26 cellular contexts compared by ENCODE assay signal in the genomic region with DNA sequence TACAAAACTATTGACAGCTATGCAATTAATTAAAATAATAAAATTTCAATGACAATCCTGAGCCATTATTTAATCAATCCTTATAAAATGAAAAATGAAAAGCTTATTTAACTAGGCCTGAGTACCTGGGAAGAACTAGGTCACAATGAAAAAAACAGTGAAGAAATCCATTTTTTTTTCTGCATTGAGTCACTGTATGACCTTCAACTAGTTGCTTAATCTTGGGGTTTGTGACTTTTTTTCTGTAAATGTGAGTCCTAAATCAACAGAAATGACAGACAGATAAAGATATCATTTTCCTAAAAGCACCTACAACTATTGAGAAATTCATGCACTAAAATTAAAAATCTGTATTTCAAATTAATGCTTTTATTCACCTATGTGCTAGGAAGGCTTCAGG.
A peak's percentile ranks its signal among the peaks of the same experiment; 100 is the strongest.
DNase-seq lines count a peak whose midpoint lies in the region; ATAC-seq, FAIRE-seq and TF ChIP-seq lines count a peak whose summit lies in the region.
"Had no signal": no experiment of that assay in that cellular context is flagged by ENCODE, and none has a peak within 500 bp of the region (broad histone marks: within the 10 kb centered on the region; RNA-seq: fewer than 3 reads in every experiment).

No MANE protein-coding gene starts in this region.

- no peak overlapping the region for H3K27ac ChIP-seq in mammary epithelial cell (ENCODE audit: insufficient read depth, low read depth, low read length)
- H3K27ac ChIP-seq: BLaER1 treated with 17β-estradiol and CSF1 and Interleukin-3, amounts not matched to agents 10 nM and 100 nM had no signal

- H2AFZ ChIP-seq in mammary epithelial cell (ENCODE audit: low read depth, low read length): no peak overlapping the region
- H2AFZ ChIP-seq: GM23338 had no signal

- in situ Hi-C loops in mammary epithelial cell (cut with MboI; ENCODE audit: low sequenced_read_pairs in 2 of 2): no loop called here

- H3K27me3 Mint-ChIP-seq in MCF 10A (ENCODE audit: insufficient read depth, unreplicated experiment): no peaks in the 10 kb centered on the region
- H3K27me3 Mint-ChIP-seq in endothelial cell (ENCODE audit: unreplicated experiment): no peaks in the 10 kb centered on the region

- H3K9me3 Mint-ChIP-seq in MCF 10A (ENCODE audit: unreplicated experiment): peaks cover 8% of the 10 kb centered on the region
- H3K9me3 Mint-ChIP-seq in endothelial cell (ENCODE audit: unreplicated experiment): no peaks in the 10 kb centered on the region
- H3K9me3 Mint-ChIP-seq: CD4-positive, alpha-beta T cell had no signal

- H3K9ac ChIP-seq in mammary epithelial cell (ENCODE audit: insufficient read depth, low read length): no peak overlapping the region
- H3K9ac ChIP-seq: BLaER1 treated with 17β-estradiol and CSF1 and Interleukin-3, amounts not matched to agents 10 nM and 100 nM; SK-N-SH had no signal

- BruUV-seq in MCF 10A (replicated peaks; lab: Mats Ljungman, UMichigan) (no TSS peak), mammary epithelial cell (replicated peaks; lab: Mats Ljungman, UMichigan) (no TSS peak)

- H3K27me3 ChIP-seq in mammary epithelial cell (ENCODE audit: insufficient read depth, low read length) (no peaks in the 10 kb centered on the region), bronchial epithelial cell (ENCODE audit: control insufficient read depth, insufficient read depth, low read length) (no peaks in the 10 kb centered on the region)
- H3K27me3 ChIP-seq: BLaER1 treated with 17β-estradiol and CSF1 and Interleukin-3, amounts not matched to agents 10 nM and 100 nM; MG63 had no signal

- H3K4me1 ChIP-seq in mammary epithelial cell (ENCODE audit: insufficient read depth, low read length): no peaks in the 10 kb centered on the region
- H3K4me1 ChIP-seq: BLaER1 treated with 17β-estradiol and CSF1 and Interleukin-3, amounts not matched to agents 10 nM and 100 nM had no signal

- H3K36me3 Mint-ChIP-seq in MCF 10A (ENCODE audit: insufficient read depth, unreplicated experiment) (no peaks in the 10 kb centered on the region), endothelial cell (ENCODE audit: low read depth, unreplicated experiment) (no peaks in the 10 kb centered on the region)

- POLR2A ChIA-PET in MCF 10A (lab: Yijun Ruan, JAX): interaction anchor here (0.7 kb wide), 1 partner anchor 9 kb away, joined by 3 read pairs; no protein-coding TSS in a partner anchor

- intact Hi-C loops in MCF 10A (cut with micrococcal nuclease) (no loop called here), mammary epithelial cell (cut with micrococcal nuclease) (no loop called here)

- FAIRE-seq in bronchial epithelial cell (lab: Jason Lieb, UNC): no peak
- FAIRE-seq: D721Med, HepG2, RCC 7860 had no signal

- no peak for TF ChIP-seq CTCF in MCF 10A (IDR thresholded peaks at IDR 0.05; ENCODE audit: unreplicated experiment)
- TF ChIP-seq CTCF in mammary epithelial cell (conservative IDR thresholded peaks at IDR 0.05 in 1 of 2, IDR thresholded peaks at IDR 0.05 in 1 of 2; ENCODE audit: extremely low read depth in 1 of 2, insufficient read depth in 1 of 2, low read depth in 1 of 2, low read length in 2 of 2): no peak
- no peak for TF ChIP-seq CTCF in bronchial epithelial cell (IDR thresholded peaks at IDR 0.05; ENCODE audit: insufficient read depth, low read length, severe bottlenecking)
- no peak for TF ChIP-seq CTCF in endothelial cell (IDR thresholded peaks at IDR 0.05; ENCODE audit: unreplicated experiment)

- DNase-seq in MCF 10A (ENCODE audit: unreplicated experiment): peak; percentile 17
- no peak for DNase-seq in mammary epithelial cell
- DNase-seq in bronchial epithelial cell (ENCODE audit: low read depth): peak; percentile 1
- DNase-seq in iris pigment epithelial cell (ENCODE audit: low read depth): peak; percentile 34
- DNase-seq in effector CD4-positive, alpha-beta T cell: no peak
- no peak for DNase-seq in endothelial cell (ENCODE audit: low spot score)
- DNase-seq: AML-193; CD4-positive, alpha-beta T cell; H9; Kasumi-1; MG63; NCI-H1048; NCI-H1417; NCI-H1694; NCI-H2081 treated with DMSO at 0.1 percent for 48 hours; NCI-H2171; NCI-H226; NCI-H510A; NCI-H69; SK-N-SH had no signal

- no peak for ATAC-seq in GM19324 (IDR thresholded peaks at IDR 0.05; ENCODE audit: low FRiP score, unreplicated experiment)
- ATAC-seq: GM23338, HepG2 had no signal

- H3K9me3 ChIP-seq in mammary epithelial cell (replicated peaks; ENCODE audit: insufficient read depth, low read length): no peaks in the 10 kb centered on the region
- H3K9me3 ChIP-seq: BLaER1 treated with 17β-estradiol and CSF1 and Interleukin-3, amounts not matched to agents 10 nM and 100 nM; MG63; SK-N-SH had no signal

- no peaks in the 10 kb centered on the region for H3K36me3 ChIP-seq in mammary epithelial cell (ENCODE audit: insufficient read depth, low read length)
- H3K36me3 ChIP-seq in bronchial epithelial cell (ENCODE audit: control insufficient read depth, insufficient read depth, low read length): no peaks in the 10 kb centered on the region
- H3K36me3 ChIP-seq: BLaER1 treated with 17β-estradiol and CSF1 and Interleukin-3, amounts not matched to agents 10 nM and 100 nM; MG63 had no signal

- H3K4me3 ChIP-seq in mammary epithelial cell (replicated peaks in 1 of 3; ENCODE audit: insufficient read depth in 1 of 3, low read depth in 2 of 3, low read length in 3 of 3) (no peak overlapping the region), bronchial epithelial cell (ENCODE audit: low read depth, low read length) (no peak overlapping the region)
- H3K4me3 ChIP-seq: BLaER1 treated with 17β-estradiol and CSF1 and Interleukin-3, amounts not matched to agents 10 nM and 100 nM; GM23338; MG63 had no signal

- no peaks in the 10 kb centered on the region for H4K20me1 ChIP-seq in mammary epithelial cell (ENCODE audit: insufficient read depth, low read length)
- H4K20me1 ChIP-seq: BLaER1 treated with 17β-estradiol and CSF1 and Interleukin-3, amounts not matched to agents 10 nM and 100 nM had no signal

- H3K4me1 Mint-ChIP-seq in MCF 10A (ENCODE audit: insufficient read depth, unreplicated experiment) (no peaks in the 10 kb centered on the region), endothelial cell (ENCODE audit: unreplicated experiment) (no peaks in the 10 kb centered on the region)
- H3K4me1 Mint-ChIP-seq: GM23338, H9 had no signal

- CTCF ChIA-PET in MCF 10A (lab: Yijun Ruan, JAX): no interaction called here
- CTCF ChIA-PET in mammary epithelial cell (lab: Charles Lee; ENCODE audit: low non-redundant PET): no interaction called here

- H3K27ac Mint-ChIP-seq in MCF 10A (ENCODE audit: low read depth, unreplicated experiment) (no peak overlapping the region), endothelial cell (ENCODE audit: unreplicated experiment) (no peak overlapping the region)
- H3K27ac Mint-ChIP-seq: CD4-positive, alpha-beta T cell; GM23338; H9 had no signal

- no peak overlapping the region for H3K4me3 Mint-ChIP-seq in MCF 10A (ENCODE audit: unreplicated experiment)
- no peak overlapping the region for H3K4me3 Mint-ChIP-seq in endothelial cell (ENCODE audit: unreplicated experiment)
- H3K4me3 Mint-ChIP-seq: CD4-positive, alpha-beta T cell; GM23338; H9 had no signal

- no peaks in the 10 kb centered on the region for H3K79me2 ChIP-seq in mammary epithelial cell (ENCODE audit: insufficient read depth, low read length)

- dilution Hi-C loops in mammary epithelial cell (cut with HindIII; ENCODE audit: low sequenced_read_pairs): loop anchor here (5.0 kb wide), 1 partner anchor 51 kb away; no protein-coding TSS in a partner anchor

- no peak overlapping the region for H3K4me2 ChIP-seq in mammary epithelial cell (ENCODE audit: insufficient read depth, low read depth, low read length)
- H3K4me2 ChIP-seq: BLaER1 treated with 17β-estradiol and CSF1 and Interleukin-3, amounts not matched to agents 10 nM and 100 nM; GM23338; SK-N-SH had no signal

Comparison
In these comparisons a context has a peak if more than half of its experiments do, and no peak if none do; other contexts are left out.
1. DNase-seq: peak in MCF 10A (single experiment), bronchial epithelial cell (single experiment) and iris pigment epithelial cell (single experiment); none in mammary epithelial cell (single experiment), effector CD4-positive, alpha-beta T cell (single experiment) and endothelial cell (single experiment).